ENCODE assay signal across 11 cellular contexts in the genomic region with DNA sequence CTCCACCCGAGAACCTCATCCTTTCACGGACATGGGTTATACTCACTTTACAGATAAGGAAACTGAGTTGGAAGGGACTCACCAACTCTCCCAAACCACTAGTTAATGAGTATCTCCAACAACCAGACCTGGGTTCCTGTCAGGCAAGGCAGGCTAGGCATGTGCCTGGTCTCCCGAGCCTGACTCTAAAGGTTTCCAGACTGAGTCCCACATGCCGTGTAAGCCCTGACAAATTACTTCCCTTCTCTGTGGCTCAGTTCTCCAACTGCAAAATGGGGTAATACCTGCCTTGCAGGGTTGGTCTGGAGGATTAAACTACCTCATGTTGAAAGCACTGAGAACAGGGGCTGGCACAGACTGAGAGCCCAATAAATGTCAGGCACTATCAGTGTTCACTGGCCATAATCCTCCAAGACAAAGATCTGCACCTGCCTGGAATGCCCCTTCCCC. TPM values are rescaled to one million over a fixed set of nuclear protein-coding genes. Genes with fewer than 3 reads are reported as not detected.
DNase-seq lines count a peak whose midpoint lies in the region; ATAC-seq, FAIRE-seq and TF ChIP-seq lines count a peak whose summit lies in the region.
"Had no signal": no experiment of that assay in that cellular context is flagged by ENCODE, and none has a peak within 500 bp of the region (broad histone marks: within the 10 kb centered on the region; RNA-seq: fewer than 3 reads in every experiment).

No MANE protein-coding gene starts in this region.

- ATAC-seq in HG02678 (IDR thresholded peaks at IDR 0.05; ENCODE audit: unreplicated experiment) (peak; percentile 42), HG03342 (IDR thresholded peaks at IDR 0.05; ENCODE audit: unreplicated experiment) (no peak), HG03159 (IDR thresholded peaks at IDR 0.05; ENCODE audit: unreplicated experiment) (no peak)
- no peak for ATAC-seq in activated naive CD8-positive, alpha-beta T cell treated with anti-CD3 and anti-CD28 coated beads, Interleukin-2, amount 10 ng/mL, durations not matched to agents 7 days and 5 days (ENCODE audit: low read depth)

- H3K27ac ChIP-seq in mucosa of rectum (ENCODE audit: low read depth in 2 of 2, low read length in 2 of 2), result peak overlapping the region; percentile 37 to 50
- H3K27ac ChIP-seq: SJCRH30 had no signal

- H3K27me3 Mint-ChIP-seq in activated naive CD8-positive, alpha-beta T cell treated with anti-CD3 and anti-CD28 coated beads, Interleukin-2, amount 10 ng/mL, durations not matched to agents 7 days and 5 days, result no peaks in the 10 kb centered on the region

- TF ChIP-seq POLR2A in GM12892 (IDR thresholded peaks at IDR 0.05; ENCODE audit: low read depth, low read length), result no peak

- H3K27ac Mint-ChIP-seq in activated naive CD8-positive, alpha-beta T cell treated with anti-CD3 and anti-CD28 coated beads, Interleukin-2, amount 10 ng/mL, durations not matched to agents 7 days and 5 days, result peak overlapping the region; percentile 71

- H3K4me3 ChIP-seq in mucosa of rectum (ENCODE audit: low read length in 2 of 2), result peak overlapping the region in 1 of 2 donors; percentile 7
- H3K4me3 ChIP-seq: SJCRH30 had no signal

- no peaks in the 10 kb centered on the region for H3K27me3 ChIP-seq in mucosa of rectum (ENCODE audit: control insufficient read depth in 2 of 2, insufficient read depth in 2 of 2, low read length in 2 of 2)
- H3K27me3 ChIP-seq: SJCRH30 had no signal

- H3K36me3 Mint-ChIP-seq in activated naive CD8-positive, alpha-beta T cell treated with anti-CD3 and anti-CD28 coated beads, Interleukin-2, amount 10 ng/mL, durations not matched to agents 7 days and 5 days, result peaks cover 15% of the 10 kb centered on the region

- DNase-seq in GM12892 (ENCODE audit: insufficient read length) (no peak), NCI-H146 (lab: John Stamatoyannopoulos, UW) (no peak), HuH-7.5 (ENCODE audit: low spot score) (no peak)
- no peak for DNase-seq in activated naive CD8-positive, alpha-beta T cell treated with anti-CD3 and anti-CD28 coated beads, Interleukin-2, amount 10 ng/mL, durations not matched to agents 7 days and 5 days
- DNase-seq: activated CD4-positive, alpha-beta T cell treated with anti-CD3 and anti-CD28 coated beads for 4 hours; hippocampal formation; SJCRH30 had no signal

- H3K4me1 Mint-ChIP-seq in activated naive CD8-positive, alpha-beta T cell treated with anti-CD3 and anti-CD28 coated beads, Interleukin-2, amount 10 ng/mL, durations not matched to agents 7 days and 5 days, result peaks cover 54% of the 10 kb centered on the region

- peak; percentile 79 for FAIRE-seq in GM12892 (lab: Jason Lieb, UNC)

- POLR2A ChIA-PET in activated naive CD8-positive, alpha-beta T cell treated with anti-CD3 and anti-CD28 coated beads, Interleukin-2, amount 10 ng/mL, durations not matched to agents 7 days and 5 days (lab: Charles Lee), result no interaction called here

- peaks cover 0 to 13% of the 10 kb centered on the region in 2 donors for H3K36me3 ChIP-seq in mucosa of rectum (ENCODE audit: control insufficient read depth in 2 of 2, insufficient read depth in 2 of 2, low read length in 2 of 2)

- H3K9ac ChIP-seq in mucosa of rectum (ENCODE audit: low read depth in 1 of 2, low read length in 2 of 2), result no peak overlapping the region

- H3K9me3 Mint-ChIP-seq in activated naive CD8-positive, alpha-beta T cell treated with anti-CD3 and anti-CD28 coated beads, Interleukin-2, amount 10 ng/mL, durations not matched to agents 7 days and 5 days, result no peaks in the 10 kb centered on the region

- H3K9me3 ChIP-seq in mucosa of rectum (ENCODE audit: control insufficient read depth in 2 of 2, low read length in 2 of 2), result no peaks in the 10 kb centered on the region
- H3K9me3 ChIP-seq: SJCRH30 had no signal

- H3K4me3 Mint-ChIP-seq in activated naive CD8-positive, alpha-beta T cell treated with anti-CD3 and anti-CD28 coated beads, Interleukin-2, amount 10 ng/mL, durations not matched to agents 7 days and 5 days, result no peak overlapping the region

- H3K4me1 ChIP-seq in mucosa of rectum (ENCODE audit: control insufficient read depth in 2 of 2, insufficient read depth in 2 of 2, low read length in 2 of 2), result peaks cover 20 to 32% of the 10 kb centered on the region in 2 donors
- H3K4me1 ChIP-seq: SJCRH30 had no signal

RNA-seq across cellular contexts. Expression of a gene that starts 34.2 kb away (rescaled TPM):
- 15.7 TPM for polyA plus RNA-seq in GM12892 (2012; ENCODE audit: missing spikeins)
- 100 to 1,000 TPM; 109 to 126 TPM for total RNA-seq in activated naive CD8-positive, alpha-beta T cell treated with anti-CD3 and anti-CD28 coated beads, Interleukin-2, amount 10 ng/mL, durations not matched to agents 7 days and 5 days
